In genomic region chr7:140316165-140316661, GRCh38 we compare ENCODE assay signal across 9 cellular contexts.
DNase-seq lines count a peak whose midpoint lies in the region; ATAC-seq and FAIRE-seq lines count a peak whose summit lies in the region.
"Had no signal": no experiment of that assay in that cellular context is flagged by ENCODE, and none has a peak within 500 bp of the region (broad histone marks: within the 10 kb centered on the region; RNA-seq: fewer than 3 reads in every experiment).

No MANE protein-coding gene starts in this region.

- DNase-seq in AG08396 (ENCODE audit: low spot score) (peak; percentile 79), HT1080 (ENCODE audit: low read depth) (peak; percentile 74), anterior cingulate cortex (lab: John Stamatoyannopoulos, UW) (peak; percentile 14 to 91 (median 70)), iPS-NIHi11 (ENCODE audit: low spot score) (peak; percentile 23), NCI-H2081 (lab: John Stamatoyannopoulos, UW) (no peak), GM19239 (ENCODE audit: insufficient read length, low spot score) (no peak)
- DNase-seq in stimulated activated effector memory CD8-positive, alpha-beta T cell treated with anti-CD3 and anti-CD28 coated beads, Interleukin-12 subunit alpha, Interleukin-12 subunit beta, amount 100 ng/mL, for 72 hours (ENCODE audit: low spot score in 2 of 2): no peak

- peak; percentile 90 for ATAC-seq in stimulated activated effector memory CD8-positive, alpha-beta T cell treated with anti-CD3 and anti-CD28 coated beads, Interleukin-12 subunit alpha, Interleukin-12 subunit beta, amount 100 ng/mL, for 72 hours
- ATAC-seq in GM18519 (IDR thresholded peaks at IDR 0.05; ENCODE audit: low FRiP score, unreplicated experiment): no peak

- FAIRE-seq in GM19239 (lab: Jason Lieb, UNC): no peak
- FAIRE-seq: colon had no signal

- no peaks in the 10 kb centered on the region for H3K36me3 Mint-ChIP-seq in stimulated activated effector memory CD8-positive, alpha-beta T cell treated with anti-CD3 and anti-CD28 coated beads, Interleukin-12 subunit alpha, Interleukin-12 subunit beta, amount 100 ng/mL, for 72 hours

- peaks cover 9% of the 10 kb centered on the region for H3K9me3 Mint-ChIP-seq in stimulated activated effector memory CD8-positive, alpha-beta T cell treated with anti-CD3 and anti-CD28 coated beads, Interleukin-12 subunit alpha, Interleukin-12 subunit beta, amount 100 ng/mL, for 72 hours

- no peak overlapping the region for H3K4me3 Mint-ChIP-seq in stimulated activated effector memory CD8-positive, alpha-beta T cell treated with anti-CD3 and anti-CD28 coated beads, Interleukin-12 subunit alpha, Interleukin-12 subunit beta, amount 100 ng/mL, for 72 hours

- peaks cover 23% of the 10 kb centered on the region for H3K4me1 Mint-ChIP-seq in stimulated activated effector memory CD8-positive, alpha-beta T cell treated with anti-CD3 and anti-CD28 coated beads, Interleukin-12 subunit alpha, Interleukin-12 subunit beta, amount 100 ng/mL, for 72 hours

- H3K27ac Mint-ChIP-seq in stimulated activated effector memory CD8-positive, alpha-beta T cell treated with anti-CD3 and anti-CD28 coated beads, Interleukin-12 subunit alpha, Interleukin-12 subunit beta, amount 100 ng/mL, for 72 hours: no peak overlapping the region

Comparison
In these comparisons a context has a peak if more than half of its experiments do, and no peak if none do; other contexts are left out.
1. DNase-seq: peak in AG08396 (single experiment), HT1080 (single experiment), anterior cingulate cortex (58 of 58) and iPS-NIHi11 (single experiment); none in stimulated activated effector memory CD8-positive, alpha-beta T cell treated with anti-CD3 and anti-CD28 coated beads, Interleukin-12 subunit alpha, Interleukin-12 subunit beta, amount 100 ng/mL, for 72 hours (0 of 2), NCI-H2081 (0 of 2) and GM19239 (single experiment).